ENCODE assay signal across 14 cellular contexts in the genomic region with DNA sequence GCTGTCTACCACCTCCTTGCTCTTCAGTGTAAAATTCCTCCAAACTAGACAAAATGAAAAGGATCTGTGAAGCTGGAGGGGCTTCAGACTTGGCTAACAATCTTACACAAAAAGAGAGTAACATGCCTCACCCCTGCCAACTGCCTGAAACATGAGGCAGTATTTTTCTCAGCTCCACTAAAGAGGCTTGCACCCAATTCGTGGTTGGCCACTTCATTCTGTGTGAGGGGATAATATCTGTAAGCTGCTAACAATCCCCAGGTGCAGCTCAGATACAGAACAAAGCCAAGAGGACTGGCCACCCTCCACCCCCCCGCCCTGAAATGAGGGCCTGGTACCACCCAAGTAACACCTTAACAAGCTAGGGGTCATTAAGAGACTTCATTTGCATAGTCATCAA. TPM values are rescaled to one million over a fixed set of nuclear protein-coding genes. Genes with fewer than 3 reads are reported as not detected.
A peak's percentile ranks its signal among the peaks of the same experiment; 100 is the strongest.
DNase-seq lines count a peak whose midpoint lies in the region; ATAC-seq and TF ChIP-seq lines count a peak whose summit lies in the region.
"Had no signal": no experiment of that assay in that cellular context is flagged by ENCODE, and none has a peak within 500 bp of the region (broad histone marks: within the 10 kb centered on the region; RNA-seq: fewer than 3 reads in every experiment).

No MANE protein-coding gene starts in this region.

- intact Hi-C loops in activated CD8-positive, alpha-beta T cell treated with anti-CD3 and anti-CD28 coated beads for 36 hours (cut with micrococcal nuclease), result loop anchor here (5.0 kb wide), 2 partner anchors 98 to 348 kb away; no protein-coding TSS in a partner anchor

- H3K9me3 ChIP-seq in trophoblast cell (ENCODE audit: insufficient read depth, low read depth, low read length), result no peaks in the 10 kb centered on the region
- H3K9me3 ChIP-seq: lower lobe of right lung, pancreas had no signal

- ATAC-seq in activated CD8-positive, alpha-beta T cell treated with anti-CD3 and anti-CD28 coated beads, Interleukin-2, amount 10 ng/mL, durations not matched to agents 7 days and 5 days, result no peak
- no peak for ATAC-seq in activated CD8-positive, alpha-beta T cell treated with anti-CD3 and anti-CD28 coated beads for 36 hours
- ATAC-seq in GM18867 (IDR thresholded peaks at IDR 0.05; ENCODE audit: unreplicated experiment), result no peak
- ATAC-seq: HCT116, lower lobe of right lung, pancreas, Right ventricle myocardium inferior had no signal

- no peaks in the 10 kb centered on the region for H4K20me1 ChIP-seq in KMS-11 (ENCODE audit: insufficient read depth)

- peaks cover 48% of the 10 kb centered on the region for H3K27me3 Mint-ChIP-seq in activated CD8-positive, alpha-beta T cell treated with anti-CD3 and anti-CD28 coated beads, Interleukin-2, amount 10 ng/mL, durations not matched to agents 7 days and 5 days (ENCODE audit: low read depth)
- peaks cover 52% of the 10 kb centered on the region for H3K27me3 Mint-ChIP-seq in activated CD8-positive, alpha-beta T cell treated with anti-CD3 and anti-CD28 coated beads for 36 hours
- peaks cover 49% of the 10 kb centered on the region for H3K27me3 Mint-ChIP-seq in activated CD4-positive, alpha-beta memory T cell treated with anti-CD3 and anti-CD28 coated beads, Interleukin-2, amount 10 ng/mL, durations not matched to agents 7 days and 5 days

- peak overlapping the region; percentile 56 for H2BK12ac ChIP-seq in trophoblast cell (ENCODE audit: low read length)

- H3K4me3 ChIP-seq in KMS-11 (IDR thresholded peaks at IDR 0.05; ENCODE audit: insufficient read depth, low read depth, low read length) (no peak overlapping the region), trophoblast cell (ENCODE audit: low read depth, low read length) (no peak overlapping the region)
- H3K4me3 ChIP-seq: lower lobe of right lung, pancreas had no signal

- H3K23ac ChIP-seq in trophoblast cell (ENCODE audit: low read length), result no peak overlapping the region

- no peak overlapping the region for H2BK5ac ChIP-seq in trophoblast cell (ENCODE audit: low read depth, low read length, poor library complexity)

- peaks cover 75% of the 10 kb centered on the region for H3K79me2 ChIP-seq in KMS-11 (ENCODE audit: insufficient read depth, low read depth)
- H3K79me2 ChIP-seq in trophoblast cell (ENCODE audit: control insufficient read depth, insufficient read depth, low read length, poor library complexity), result peaks cover 20% of the 10 kb centered on the region

- no peak for DNase-seq in activated CD8-positive, alpha-beta T cell treated with anti-CD3 and anti-CD28 coated beads, Interleukin-2, amount 10 ng/mL, durations not matched to agents 7 days and 5 days
- no peak for DNase-seq in activated CD8-positive, alpha-beta T cell treated with anti-CD3 and anti-CD28 coated beads for 36 hours
- DNase-seq in activated CD4-positive, alpha-beta memory T cell treated with anti-CD3 and anti-CD28 coated beads, Interleukin-2, amount 10 ng/mL, durations not matched to agents 7 days and 5 days, result no peak
- DNase-seq in trophoblast cell, result no peak
- no peak for DNase-seq in activated naive CD4-positive, alpha-beta T cell treated with Interleukin-2 at 50 U/mL for 16 hours
- no peak for DNase-seq in stimulated activated CD4-positive, alpha-beta T cell treated with anti-CD3 and anti-CD28 coated beads, Interleukin-4, amount 100 ng/mL, for 24 hours
- DNase-seq: lower lobe of right lung; pancreas; stimulated activated CD4-positive, alpha-beta T cell treated with anti-CD3 and anti-CD28 coated beads, Interleukin-15, amount 100 ng/mL, for 24 hours had no signal

- no peak overlapping the region for H3K14ac ChIP-seq in trophoblast cell (ENCODE audit: low read length)

- H3K27me3 ChIP-seq in KMS-11 (ENCODE audit: insufficient read depth, low read depth), result no peaks in the 10 kb centered on the region
- H3K27me3 ChIP-seq in trophoblast cell (ENCODE audit: insufficient read depth, low read length), result no peaks in the 10 kb centered on the region
- H3K27me3 ChIP-seq: brain microvascular endothelial cell, pancreas had no signal

- no peak overlapping the region for H3K27ac Mint-ChIP-seq in activated CD8-positive, alpha-beta T cell treated with anti-CD3 and anti-CD28 coated beads, Interleukin-2, amount 10 ng/mL, durations not matched to agents 7 days and 5 days
- H3K27ac Mint-ChIP-seq in activated CD8-positive, alpha-beta T cell treated with anti-CD3 and anti-CD28 coated beads for 36 hours, result no peak overlapping the region
- H3K27ac Mint-ChIP-seq in activated CD4-positive, alpha-beta memory T cell treated with anti-CD3 and anti-CD28 coated beads, Interleukin-2, amount 10 ng/mL, durations not matched to agents 7 days and 5 days, result peak overlapping the region; percentile 47

- H3K9me3 Mint-ChIP-seq in activated CD8-positive, alpha-beta T cell treated with anti-CD3 and anti-CD28 coated beads, Interleukin-2, amount 10 ng/mL, durations not matched to agents 7 days and 5 days (ENCODE audit: insufficient read depth), result no peaks in the 10 kb centered on the region
- H3K9me3 Mint-ChIP-seq in activated CD8-positive, alpha-beta T cell treated with anti-CD3 and anti-CD28 coated beads for 36 hours, result no peaks in the 10 kb centered on the region
- no peaks in the 10 kb centered on the region for H3K9me3 Mint-ChIP-seq in activated CD4-positive, alpha-beta memory T cell treated with anti-CD3 and anti-CD28 coated beads, Interleukin-2, amount 10 ng/mL, durations not matched to agents 7 days and 5 days

- peak overlapping the region; percentile 32 for H3K4me3 Mint-ChIP-seq in activated CD8-positive, alpha-beta T cell treated with anti-CD3 and anti-CD28 coated beads, Interleukin-2, amount 10 ng/mL, durations not matched to agents 7 days and 5 days
- no peak overlapping the region for H3K4me3 Mint-ChIP-seq in activated CD8-positive, alpha-beta T cell treated with anti-CD3 and anti-CD28 coated beads for 36 hours
- H3K4me3 Mint-ChIP-seq in activated CD4-positive, alpha-beta memory T cell treated with anti-CD3 and anti-CD28 coated beads, Interleukin-2, amount 10 ng/mL, durations not matched to agents 7 days and 5 days, result peak overlapping the region; percentile 91

- no peak overlapping the region for H2AK5ac ChIP-seq in trophoblast cell (ENCODE audit: low read length)

- POLR2A ChIA-PET in activated CD8-positive, alpha-beta T cell treated with anti-CD3 and anti-CD28 coated beads, Interleukin-2, amount 10 ng/mL, durations not matched to agents 7 days and 5 days (lab: Charles Lee), result interaction anchor here (0.5 to 0.9 kb wide), 2 partner anchors 16 to 93 kb away, joined by 3 read pairs; no protein-coding TSS in a partner anchor
- POLR2A ChIA-PET in activated CD8-positive, alpha-beta T cell treated with anti-CD3 and anti-CD28 coated beads for 36 hours (lab: Charles Lee), result interaction anchor here (1.0 to 1.3 kb wide), 3 partner anchors 10 to 26 kb away, joined by 3 to 4 read pairs (median 3); no protein-coding TSS in a partner anchor
- POLR2A ChIA-PET in activated CD4-positive, alpha-beta memory T cell treated with anti-CD3 and anti-CD28 coated beads, Interleukin-2, amount 10 ng/mL, durations not matched to agents 7 days and 5 days (lab: Charles Lee), result interaction anchor here (1.0 to 7.2 kb wide), 5 partner anchors 10 to 99 kb away, joined by 3 to 299 read pairs (median 30); no protein-coding TSS in a partner anchor

- H3K4me1 ChIP-seq in KMS-11 (ENCODE audit: low read depth, poor library complexity, severe bottlenecking) (peaks cover 60% of the 10 kb centered on the region), trophoblast cell (ENCODE audit: control insufficient read depth in 1 of 2, insufficient read depth in 2 of 2, low read length in 2 of 2) (peaks cover 3 to 5% of the 10 kb centered on the region in 2 experiments)

- H4K91ac ChIP-seq in trophoblast cell (ENCODE audit: low read depth, low read length), result no peak overlapping the region

- H3K36me3 Mint-ChIP-seq in activated CD8-positive, alpha-beta T cell treated with anti-CD3 and anti-CD28 coated beads, Interleukin-2, amount 10 ng/mL, durations not matched to agents 7 days and 5 days (ENCODE audit: low read depth), result peaks cover 7% of the 10 kb centered on the region
- H3K36me3 Mint-ChIP-seq in activated CD8-positive, alpha-beta T cell treated with anti-CD3 and anti-CD28 coated beads for 36 hours (ENCODE audit: low read depth), result no peaks in the 10 kb centered on the region
- peaks cover 42% of the 10 kb centered on the region for H3K36me3 Mint-ChIP-seq in activated CD4-positive, alpha-beta memory T cell treated with anti-CD3 and anti-CD28 coated beads, Interleukin-2, amount 10 ng/mL, durations not matched to agents 7 days and 5 days (ENCODE audit: low read depth)

- H3K9ac ChIP-seq in KMS-11 (no peak overlapping the region; the same call in 1 of the 2 replicates), trophoblast cell (ENCODE audit: low read length) (no peak overlapping the region)

- no peak overlapping the region for H4K8ac ChIP-seq in trophoblast cell (ENCODE audit: low read depth, low read length)

- H3K18ac ChIP-seq in trophoblast cell (ENCODE audit: low read length), result no peak overlapping the region

- peaks cover 44% of the 10 kb centered on the region for H3K4me1 Mint-ChIP-seq in activated CD8-positive, alpha-beta T cell treated with anti-CD3 and anti-CD28 coated beads, Interleukin-2, amount 10 ng/mL, durations not matched to agents 7 days and 5 days (ENCODE audit: low read depth)
- peaks cover 19% of the 10 kb centered on the region for H3K4me1 Mint-ChIP-seq in activated CD8-positive, alpha-beta T cell treated with anti-CD3 and anti-CD28 coated beads for 36 hours (ENCODE audit: low read depth)
- H3K4me1 Mint-ChIP-seq in activated CD4-positive, alpha-beta memory T cell treated with anti-CD3 and anti-CD28 coated beads, Interleukin-2, amount 10 ng/mL, durations not matched to agents 7 days and 5 days, result peaks cover 56% of the 10 kb centered on the region

- no peak overlapping the region for H2AFZ ChIP-seq in KMS-11 (ENCODE audit: low read depth)
- H2AFZ ChIP-seq in trophoblast cell (ENCODE audit: insufficient read depth, low read length, poor library complexity), result no peak overlapping the region

- CTCF ChIA-PET in activated CD8-positive, alpha-beta T cell treated with anti-CD3 and anti-CD28 coated beads, Interleukin-2, amount 10 ng/mL, durations not matched to agents 7 days and 5 days (lab: Charles Lee), result interaction anchor here (0.8 to 3.5 kb wide), 9 partner anchors 10 to 102 kb away, joined by 3 to 21 read pairs (median 5); no protein-coding TSS in a partner anchor
- CTCF ChIA-PET in activated CD8-positive, alpha-beta T cell treated with anti-CD3 and anti-CD28 coated beads for 36 hours (lab: Charles Lee), result interaction anchor here (0.8 to 2.9 kb wide), 9 partner anchors 9 to 101 kb away, joined by 3 to 13 read pairs (median 3); no protein-coding TSS in a partner anchor
- CTCF ChIA-PET in activated CD4-positive, alpha-beta memory T cell treated with anti-CD3 and anti-CD28 coated beads, Interleukin-2, amount 10 ng/mL, durations not matched to agents 7 days and 5 days (lab: Charles Lee), result interaction anchor here (1.2 to 9.3 kb wide), 6 partner anchors 8 to 127 kb away, joined by 7 to 95 read pairs (median 19); no protein-coding TSS in a partner anchor

- peak overlapping the region; percentile 35 for H3K4ac ChIP-seq in trophoblast cell (ENCODE audit: low read depth, low read length)

- H3K79me1 ChIP-seq in trophoblast cell (ENCODE audit: low read length), result peaks cover 15% of the 10 kb centered on the region

- H3K36me3 ChIP-seq in KMS-11 (ENCODE audit: insufficient read depth) (no peaks in the 10 kb centered on the region), trophoblast cell (ENCODE audit: control insufficient read depth in 1 of 2, insufficient read depth in 2 of 2, low read length in 2 of 2) (no peaks in the 10 kb centered on the region)
- H3K36me3 ChIP-seq: brain microvascular endothelial cell, lower lobe of right lung, pancreas had no signal

- no peak overlapping the region for H2BK120ac ChIP-seq in trophoblast cell (ENCODE audit: insufficient read depth, low read length, poor library complexity)

- no peak for TF ChIP-seq CTCF in activated CD8-positive, alpha-beta T cell treated with anti-CD3 and anti-CD28 coated beads for 36 hours (IDR thresholded peaks at IDR 0.05)
- TF ChIP-seq CTCF in KMS-11 (conservative IDR thresholded peaks at IDR 0.05; ENCODE audit: low read depth, low read length), result no peak

- H4K12ac ChIP-seq in trophoblast cell (ENCODE audit: low read depth, low read length), result no peak overlapping the region

- H3K27ac ChIP-seq in KMS-11 (peak overlapping the region; percentile 37; the same call in 1 of the 2 replicates), trophoblast cell (ENCODE audit: low read depth, low read length) (no peak overlapping the region)
- H3K27ac ChIP-seq: brain microvascular endothelial cell, lower lobe of right lung, pancreas had no signal

- WGBS in trophoblast cell (ENCODE audit: extremely low coverage, insufficient coverage, insufficient read length), result no CpG with 5 or more reads among the region's 2 CpGs

- peak overlapping the region; percentile 73 for H3K4me2 ChIP-seq in KMS-11
- no peak overlapping the region for H3K4me2 ChIP-seq in trophoblast cell (ENCODE audit: low read length)

RNA-seq across cellular contexts. Expression of a gene that starts 2.8 kb away (rescaled TPM):
- total RNA-seq in activated CD8-positive, alpha-beta T cell treated with anti-CD3 and anti-CD28 coated beads, Interleukin-2, amount 10 ng/mL, durations not matched to agents 7 days and 5 days, result 1 to 10 TPM; 6.5 to 7.2 TPM
- total RNA-seq in activated CD8-positive, alpha-beta T cell treated with anti-CD3 and anti-CD28 coated beads for 36 hours, result 1 to 10 TPM; 3.1 to 3.2 TPM
- total RNA-seq in activated CD4-positive, alpha-beta memory T cell treated with anti-CD3 and anti-CD28 coated beads, Interleukin-2, amount 10 ng/mL, durations not matched to agents 7 days and 5 days, result 10 to 100 TPM; 19.8 to 21.0 TPM
- 9.3 and 9.7 TPM in 2 replicates for polyA plus RNA-seq in trophoblast cell (2013)
